In genomic region chr9:107481035-107481434, GRCh38 we compare ENCODE assay signal across 13 cellular contexts. TPM values are rescaled to one million over a fixed set of nuclear protein-coding genes. Genes with fewer than 3 reads are reported as not detected.
A peak's percentile ranks its signal among the peaks of the same experiment; 100 is the strongest.
DNase-seq lines count a peak whose midpoint lies in the region; ATAC-seq and TF ChIP-seq lines count a peak whose summit lies in the region.
"Had no signal": no experiment of that assay in that cellular context is flagged by ENCODE, and none has a peak within 500 bp of the region (broad histone marks: within the 10 kb centered on the region; RNA-seq: fewer than 3 reads in every experiment).

No MANE protein-coding gene starts in this region.

- no peaks in the 10 kb centered on the region for H3K4me1 Mint-ChIP-seq in T-helper 17 cell
- H3K4me1 Mint-ChIP-seq: IgD-negative memory B cell had no signal

- no peak overlapping the region for H3K27ac Mint-ChIP-seq in T-helper 17 cell
- H3K27ac Mint-ChIP-seq: activated T-helper 1 cell treated with anti-CD3 and anti-CD28 coated beads, Interleukin-12 subunit alpha, Interleukin-12 subunit beta, Interleukin-2, Interleukin-4 antibody, amounts not matched to agents 30 ng/mL and 10 ng/mL and 1 ng/mL, durations not matched to agents 14 hours and 24 hours and 36 hours; IgD-negative memory B cell had no signal

- H3K4me3 ChIP-seq in heart left ventricle = peak overlapping the region in 2 of 12 donors; percentile 7 to 20
- H3K4me3 ChIP-seq in gastroesophageal sphincter = no peak overlapping the region
- H3K4me3 ChIP-seq in vagina = no peak overlapping the region
- H3K4me3 ChIP-seq: BLaER1 had no signal

- in situ Hi-C loops in SK-MEL-5 (cut with HindIII; ENCODE audit: low pct_unique_long_range_greater_than_20kb, low sequenced_read_pairs) = no loop called here

- H3K36me3 Mint-ChIP-seq in T-helper 17 cell (ENCODE audit: low read depth) = no peaks in the 10 kb centered on the region
- H3K36me3 Mint-ChIP-seq: IgD-negative memory B cell had no signal

- H3K9me3 ChIP-seq in heart left ventricle (no peaks in the 10 kb centered on the region), gastroesophageal sphincter (no peaks in the 10 kb centered on the region), vagina (no peaks in the 10 kb centered on the region), T-helper 17 cell (ENCODE audit: control insufficient read depth, low read length, poor library complexity, severe bottlenecking) (no peaks in the 10 kb centered on the region)
- H3K9me3 ChIP-seq: BLaER1, upper lobe of left lung had no signal

- WGBS in heart left ventricle, 4 donors = 46 to 51% (median 49%) methylated on average over 4 of the region's 4 CpGs
- WGBS in gastroesophageal sphincter (ENCODE audit: low coverage in 1 of 2), 2 donors = 32 to 35% methylated on average over 4 of the region's 4 CpGs

- TF ChIP-seq POLR2A in heart left ventricle (IDR thresholded peaks at IDR 0.05) (no peak), gastroesophageal sphincter (IDR thresholded peaks at IDR 0.05) (no peak), vagina (IDR thresholded peaks at IDR 0.05) (no peak)

- peaks cover 0 to 22% (median 0%) of the 10 kb centered on the region in 12 donors for H3K4me1 ChIP-seq in heart left ventricle
- H3K4me1 ChIP-seq in gastroesophageal sphincter = peaks cover 0 to 23% (median 0%) of the 10 kb centered on the region in 3 donors
- H3K4me1 ChIP-seq in vagina = peaks cover 5% of the 10 kb centered on the region
- H3K4me1 ChIP-seq: BLaER1 had no signal

- H3K4me3 Mint-ChIP-seq in T-helper 17 cell = no peak overlapping the region
- H3K4me3 Mint-ChIP-seq: activated T-helper 1 cell treated with anti-CD3 and anti-CD28 coated beads, Interleukin-12 subunit alpha, Interleukin-12 subunit beta, Interleukin-2, Interleukin-4 antibody, amounts not matched to agents 30 ng/mL and 10 ng/mL and 1 ng/mL, durations not matched to agents 14 hours and 24 hours and 36 hours; IgD-negative memory B cell had no signal

- H3K36me3 ChIP-seq in heart left ventricle = peaks cover 0 to 25% (median 14%) of the 10 kb centered on the region in 9 donors
- H3K36me3 ChIP-seq in gastroesophageal sphincter = peaks cover 0 to 15% of the 10 kb centered on the region in 2 donors
- H3K36me3 ChIP-seq in vagina = peaks cover 0 to 9% of the 10 kb centered on the region in 2 donors
- H3K36me3 ChIP-seq: BLaER1 had no signal

- DNase-seq in heart left ventricle = no peak
- DNase-seq in left cardiac atrium = no peak
- peak; percentile 27 for DNase-seq in SK-MEL-5 (ENCODE audit: low read depth, low spot score)
- no peak for DNase-seq in vagina (ENCODE audit: extremely low spot score in 2 of 2)
- DNase-seq in stimulated activated CD4-positive, alpha-beta T cell treated with anti-CD3 and anti-CD28 coated beads, Interleukin-15, amount 100 ng/mL, for 24 hours = no peak
- no peak for DNase-seq in NCI-H1105 (lab: John Stamatoyannopoulos, UW)
- no peak for DNase-seq in T-helper 17 cell
- DNase-seq: NCI-H524 had no signal

- H3K27me3 ChIP-seq in heart left ventricle = no peaks in the 10 kb centered on the region
- H3K27me3 ChIP-seq in gastroesophageal sphincter = no peaks in the 10 kb centered on the region
- H3K27me3 ChIP-seq in vagina = no peaks in the 10 kb centered on the region
- H3K27me3 ChIP-seq: upper lobe of left lung had no signal

- H3K27me3 Mint-ChIP-seq in T-helper 17 cell = peaks cover 26% of the 10 kb centered on the region

- TF ChIP-seq EP300 in gastroesophageal sphincter (IDR thresholded peaks at IDR 0.05) = no peak

- ATAC-seq in heart left ventricle (no peak), left cardiac atrium (no peak), gastroesophageal sphincter (peak; percentile 10), T-helper 17 cell (no peak)

- intact Hi-C loops in heart left ventricle (cut with DNase I) (loop anchor here (5.0 to 10.0 kb wide), 9 partner anchors 254 to 1281 kb away; no protein-coding TSS in a partner anchor), left cardiac atrium (cut with DNase I) (loop anchor here (5.0 to 10.0 kb wide), 3 partner anchors 794 to 1086 kb away; no protein-coding TSS in a partner anchor), vagina (cut with DNase I) (loop anchor here (10.0 kb wide), 2 partner anchors 254 to 794 kb away; no protein-coding TSS in a partner anchor)

- TF ChIP-seq CTCF in heart left ventricle (IDR thresholded peaks at IDR 0.05) (peak in 8 of 12 donors; percentile 9 to 37 (median 24)), gastroesophageal sphincter (IDR thresholded peaks at IDR 0.05) (peak in 1 of 4 experiments; percentile 12), vagina (IDR thresholded peaks at IDR 0.05) (no peak)

- peak overlapping the region in 2 of 12 donors; percentile 18 to 34 for H3K27ac ChIP-seq in heart left ventricle
- H3K27ac ChIP-seq in gastroesophageal sphincter = peak overlapping the region in 1 of 4 donors; percentile 33
- peak overlapping the region; percentile 65 for H3K27ac ChIP-seq in vagina
- H3K27ac ChIP-seq: BLaER1 had no signal

RNA-seq across cellular contexts. Expression of gene KLF4, which starts 8.5 kb away (rescaled TPM):
- 10 to 100 TPM; 17.1 to 63.3 (median 21.3) TPM for total RNA-seq in heart left ventricle
- 10 to 100 TPM in 1 of 2 donors, 1 to 10 TPM in 1; 9.9 to 22.2 TPM for polyA plus RNA-seq in heart left ventricle
- total RNA-seq in left cardiac atrium = 10 to 100 TPM; 45.2 to 66.9 TPM
- total RNA-seq in SK-MEL-5 (2014; rRNA removed; shearing (Covaris generic)) = 2.8 and 3.6 TPM in 2 replicates
- 6.5 and 13.5 TPM in 2 replicates for polyA plus RNA-seq in SK-MEL-5 (2015; cell fraction: cytosol; rRNA removed)
- 18.1 and 26.1 TPM in 2 replicates for polyA plus RNA-seq in SK-MEL-5 (2015; cell fraction: nucleus; rRNA removed)
- total RNA-seq in gastroesophageal sphincter = 10 to 100 TPM; 43.6 to 72.0 (median 52.3) TPM
- 144 TPM for total RNA-seq in vagina
- 10 to 100 TPM; 22.1 to 55.3 TPM for total RNA-seq in T-helper 17 cell

Comparison
In these comparisons a context has a peak if more than half of its experiments do, and no peak if none do; other contexts are left out.
1. CTCF ChIP-seq: peak in heart left ventricle (8 of 12); none in vagina (0 of 3).